ENCODE assay signal across 1 cellular context in the genomic region with DNA sequence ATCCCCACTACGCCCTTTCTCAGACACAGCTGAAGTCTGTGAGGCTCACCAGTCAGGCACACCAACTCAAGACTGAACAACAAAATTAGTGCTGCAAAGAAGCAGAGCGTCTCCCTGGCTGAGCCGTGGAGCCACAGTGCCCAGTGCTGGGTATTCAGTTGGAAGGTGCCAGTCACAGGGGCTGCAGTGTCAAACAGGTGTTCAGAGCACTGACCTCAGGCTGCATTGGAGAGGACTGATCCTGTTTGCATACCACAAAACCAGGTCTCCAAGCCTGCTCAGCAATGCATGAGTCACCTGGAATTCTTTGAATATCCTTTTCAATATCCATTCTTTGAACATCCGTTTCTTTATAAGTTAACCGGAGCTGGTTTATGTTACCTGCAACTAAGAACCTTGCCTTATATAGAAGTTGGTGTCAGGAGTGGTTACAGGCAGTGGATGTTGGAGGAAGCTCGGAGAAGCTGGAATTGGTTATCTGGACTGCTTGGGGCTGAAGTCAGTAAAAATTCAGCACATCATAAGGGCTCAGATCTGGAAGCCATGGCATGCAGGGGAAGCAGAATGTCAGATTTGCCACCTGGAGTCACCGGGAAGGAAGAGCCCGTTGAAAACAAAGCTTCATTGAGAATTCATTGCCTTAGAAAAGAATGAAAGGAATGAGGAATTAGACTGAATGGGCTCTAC.
TF ChIP-seq lines count a peak whose summit lies in the region.

No MANE protein-coding gene starts in this region.

TF ChIP-seq in HCT116, 20 proteins besides CTCF, POLR2A, EP300 and RAD21 (continued from another document):
- TF ChIP-seq, protein P1, sequence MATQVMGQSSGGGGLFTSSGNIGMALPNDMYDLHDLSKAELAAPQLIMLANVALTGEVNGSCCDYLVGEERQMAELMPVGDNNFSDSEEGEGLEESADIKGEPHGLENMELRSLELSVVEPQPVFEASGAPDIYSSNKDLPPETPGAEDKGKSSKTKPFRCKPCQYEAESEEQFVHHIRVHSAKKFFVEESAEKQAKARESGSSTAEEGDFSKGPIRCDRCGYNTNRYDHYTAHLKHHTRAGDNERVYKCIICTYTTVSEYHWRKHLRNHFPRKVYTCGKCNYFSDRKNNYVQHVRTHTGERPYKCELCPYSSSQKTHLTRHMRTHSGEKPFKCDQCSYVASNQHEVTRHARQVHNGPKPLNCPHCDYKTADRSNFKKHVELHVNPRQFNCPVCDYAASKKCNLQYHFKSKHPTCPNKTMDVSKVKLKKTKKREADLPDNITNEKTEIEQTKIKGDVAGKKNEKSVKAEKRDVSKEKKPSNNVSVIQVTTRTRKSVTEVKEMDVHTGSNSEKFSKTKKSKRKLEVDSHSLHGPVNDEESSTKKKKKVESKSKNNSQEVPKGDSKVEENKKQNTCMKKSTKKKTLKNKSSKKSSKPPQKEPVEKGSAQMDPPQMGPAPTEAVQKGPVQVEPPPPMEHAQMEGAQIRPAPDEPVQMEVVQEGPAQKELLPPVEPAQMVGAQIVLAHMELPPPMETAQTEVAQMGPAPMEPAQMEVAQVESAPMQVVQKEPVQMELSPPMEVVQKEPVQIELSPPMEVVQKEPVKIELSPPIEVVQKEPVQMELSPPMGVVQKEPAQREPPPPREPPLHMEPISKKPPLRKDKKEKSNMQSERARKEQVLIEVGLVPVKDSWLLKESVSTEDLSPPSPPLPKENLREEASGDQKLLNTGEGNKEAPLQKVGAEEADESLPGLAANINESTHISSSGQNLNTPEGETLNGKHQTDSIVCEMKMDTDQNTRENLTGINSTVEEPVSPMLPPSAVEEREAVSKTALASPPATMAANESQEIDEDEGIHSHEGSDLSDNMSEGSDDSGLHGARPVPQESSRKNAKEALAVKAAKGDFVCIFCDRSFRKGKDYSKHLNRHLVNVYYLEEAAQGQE (IDR thresholded peaks at IDR 0.05; ENCODE audit: low read depth) = no peak
- TF ChIP-seq JUND (IDR thresholded peaks at IDR 0.05) (peak; percentile 85), CBX3 (IDR thresholded peaks at IDR 0.05; ENCODE audit: low read depth) (no peak), SP1 (IDR thresholded peaks at IDR 0.05; ENCODE audit: low read depth) (peak; percentile 71), TCF7L2 (IDR thresholded peaks at IDR 0.05; ENCODE audit: borderline replicate concordance, extremely low read depth, insufficient read depth, insufficient read length) (peak; percentile 46), ATF3 (IDR thresholded peaks at IDR 0.05) (no peak), EZH2phosphoT487 (IDR thresholded peaks at IDR 0.05; ENCODE audit: borderline replicate concordance) (no peak), EGR1 (IDR thresholded peaks at IDR 0.05; ENCODE audit: low read depth) (no peak), YY1 (IDR thresholded peaks at IDR 0.05; ENCODE audit: extremely low read depth, insufficient replicate concordance, low read depth, low read length) (no peak), SIN3A (IDR thresholded peaks at IDR 0.05; ENCODE audit: low read depth) (peak; percentile 74; the same call in 1 of the 2 replicates), POLR2AphosphoS5 (IDR thresholded peaks at IDR 0.05; ENCODE audit: low read depth, low read length) (no peak), FOSL1 (IDR thresholded peaks at IDR 0.05; ENCODE audit: low read depth) (peak; percentile 89), SRF (IDR thresholded peaks at IDR 0.05; ENCODE audit: low read depth) (peak; percentile 92)
